ENCODE assay signal across 42 cellular contexts in genomic region chr6:133880006-133880405, GRCh38. TPM values are rescaled to one million over a fixed set of nuclear protein-coding genes. Genes with fewer than 3 reads are reported as not detected.
"Had no signal": no experiment of that assay in that cellular context is flagged by ENCODE, and none has a peak within 500 bp of the region (broad histone marks: within the 10 kb centered on the region; RNA-seq: fewer than 3 reads in every experiment).

No MANE protein-coding gene starts in this region.

- H3K4me1 Mint-ChIP-seq: activated naive CD4-positive, alpha-beta T cell treated with anti-CD3 and anti-CD28 coated beads, Interleukin-2, amount 10 ng/mL, durations not matched to agents 7 days and 5 days; activated naive CD4-positive, alpha-beta T cell treated with anti-CD3 and anti-CD28 coated beads, Interleukin-2, amount 50 U/mL, for 24 hours; activated naive CD8-positive, alpha-beta T cell treated with anti-CD3 and anti-CD28 coated beads for 36 hours; activated naive CD8-positive, alpha-beta T cell treated with anti-CD3 and anti-CD28 coated beads, Interleukin-2, amount 10 ng/mL, durations not matched to agents 7 days and 5 days; activated naive CD8-positive, alpha-beta T cell treated with anti-CD3 and anti-CD28 coated beads, Interleukin-2, amount 50 U/mL, for 24 hours; activated T-helper 17 cell treated with anti-CD3 and anti-CD28 coated beads, Interleukin-2, amount 50 U/mL, for 72 hours; brain; central memory CD8-positive, alpha-beta T cell had no signal

- H3K27me3 ChIP-seq: ascending aorta, body of pancreas had no signal

- H3K27ac ChIP-seq: adrenal gland, ascending aorta, body of pancreas, brain microvascular endothelial cell, breast epithelium, cardiac muscle cell had no signal

- H3K4me3 ChIP-seq: adrenal gland, ascending aorta, body of pancreas, breast epithelium, cardiac muscle cell had no signal

- H3K36me3 ChIP-seq: adrenal gland, ascending aorta, brain microvascular endothelial cell, breast epithelium, cardiac muscle cell had no signal

- H3K4me3 Mint-ChIP-seq: activated naive CD4-positive, alpha-beta T cell treated with anti-CD3 and anti-CD28 coated beads for 36 hours; activated naive CD4-positive, alpha-beta T cell treated with anti-CD3 and anti-CD28 coated beads, Interleukin-2, amount 10 ng/mL, durations not matched to agents 7 days and 5 days; activated naive CD4-positive, alpha-beta T cell treated with anti-CD3 and anti-CD28 coated beads, Interleukin-2, amount 50 U/mL, for 24 hours; activated naive CD8-positive, alpha-beta T cell; activated naive CD8-positive, alpha-beta T cell treated with anti-CD3 and anti-CD28 coated beads for 36 hours; activated naive CD8-positive, alpha-beta T cell treated with anti-CD3 and anti-CD28 coated beads, Interleukin-2, amount 10 ng/mL, durations not matched to agents 7 days and 5 days; activated naive CD8-positive, alpha-beta T cell treated with anti-CD3 and anti-CD28 coated beads, Interleukin-2, amount 50 U/mL, for 24 hours; activated T-cell treated with anti-CD3 and anti-CD28 coated beads, Interleukin-2, amount 50 U/mL, for 24 hours; activated T-cell treated with anti-CD3 and anti-CD28 coated beads, Interleukin-2, amount 50 U/mL, for 4 hours; activated T-cell treated with anti-CD3 and anti-CD28 coated beads, Interleukin-2, amount 50 U/mL, for 72 hours; activated T-helper 1 cell treated with anti-CD3 and anti-CD28 coated beads, Interleukin-12 subunit alpha, Interleukin-12 subunit beta, Interleukin-2, Interleukin-4 antibody, amounts not matched to agents 30 ng/mL and 10 ng/mL and 1 ng/mL, durations not matched to agents 14 hours and 24 hours and 36 hours; activated T-helper 17 cell treated with anti-CD3 and anti-CD28 coated beads, Interleukin-2, amount 50 U/mL, for 72 hours; brain; central memory CD8-positive, alpha-beta T cell had no signal

- H3K36me3 Mint-ChIP-seq: activated naive CD4-positive, alpha-beta T cell treated with anti-CD3 and anti-CD28 coated beads, Interleukin-2, amount 10 ng/mL, durations not matched to agents 7 days and 5 days; activated naive CD4-positive, alpha-beta T cell treated with anti-CD3 and anti-CD28 coated beads, Interleukin-2, amount 50 U/mL, for 24 hours; activated naive CD4-positive, alpha-beta T cell treated with anti-CD3 and anti-CD28 coated beads, Interleukin-2, amount 50 U/mL, for 72 hours; activated naive CD8-positive, alpha-beta T cell; activated naive CD8-positive, alpha-beta T cell treated with anti-CD3 and anti-CD28 coated beads for 36 hours; activated naive CD8-positive, alpha-beta T cell treated with anti-CD3 and anti-CD28 coated beads, Interleukin-2, amount 10 ng/mL, durations not matched to agents 7 days and 5 days; brain had no signal

- H3K4me1 ChIP-seq: adrenal gland, ascending aorta, body of pancreas, breast epithelium had no signal

- H3K9me3 Mint-ChIP-seq: activated naive CD4-positive, alpha-beta T cell treated with anti-CD3 and anti-CD28 coated beads for 36 hours; activated naive CD4-positive, alpha-beta T cell treated with anti-CD3 and anti-CD28 coated beads, Interleukin-2, amount 10 ng/mL, durations not matched to agents 7 days and 5 days; activated naive CD4-positive, alpha-beta T cell treated with anti-CD3 and anti-CD28 coated beads, Interleukin-2, amount 50 U/mL, for 24 hours; activated naive CD4-positive, alpha-beta T cell treated with anti-CD3 and anti-CD28 coated beads, Interleukin-2, amount 50 U/mL, for 72 hours; activated naive CD8-positive, alpha-beta T cell treated with anti-CD3 and anti-CD28 coated beads for 36 hours; activated naive CD8-positive, alpha-beta T cell treated with anti-CD3 and anti-CD28 coated beads, Interleukin-2, amount 10 ng/mL, durations not matched to agents 7 days and 5 days; activated naive CD8-positive, alpha-beta T cell treated with anti-CD3 and anti-CD28 coated beads, Interleukin-2, amount 50 U/mL, for 24 hours; activated T-cell treated with anti-CD3 and anti-CD28 coated beads, Interleukin-2, amount 50 U/mL, for 24 hours; activated T-cell treated with anti-CD3 and anti-CD28 coated beads, Interleukin-2, amount 50 U/mL, for 4 hours; activated T-cell treated with anti-CD3 and anti-CD28 coated beads, Interleukin-2, amount 50 U/mL, for 72 hours; activated T-helper 1 cell treated with anti-CD3 and anti-CD28 coated beads, Interleukin-12 subunit alpha, Interleukin-12 subunit beta, Interleukin-2, Interleukin-4 antibody, amounts not matched to agents 30 ng/mL and 10 ng/mL and 1 ng/mL, durations not matched to agents 14 hours and 24 hours and 36 hours; activated T-helper 17 cell treated with anti-CD3 and anti-CD28 coated beads, Interleukin-2, amount 50 U/mL, for 72 hours; activated T-helper 2 cell treated with anti-CD3 and anti-CD28 coated beads, Interferon-gamma antibody, Interleukin-2, Interleukin-4, amounts not matched to agents 10 μg/mL and 5 μg/mL and 100 μg/mL, durations not matched to agents 14 hours and 24 hours and 36 hours; central memory CD8-positive, alpha-beta T cell had no signal

- ATAC-seq: activated naive CD4-positive, alpha-beta T cell treated with anti-CD3 and anti-CD28 coated beads, Interleukin-2, amount 50 U/mL, for 72 hours; activated naive CD8-positive, alpha-beta T cell treated with anti-CD3 and anti-CD28 coated beads, Interleukin-2, amount 50 U/mL, for 24 hours; activated T-cell treated with anti-CD3 and anti-CD28 coated beads, Interleukin-2, amount 50 U/mL, for 4 hours; activated T-cell treated with anti-CD3 and anti-CD28 coated beads, Interleukin-2, amount 50 U/mL, for 72 hours; activated T-helper 17 cell treated with anti-CD3 and anti-CD28 coated beads, Interleukin-2, amount 50 U/mL, for 72 hours; body of pancreas had no signal

- DNase-seq: activated effector memory CD4-positive, alpha-beta T cell treated with anti-CD3 and anti-CD28 coated beads, Interleukin-2, amount 50 U/mL, for 16 hours; activated effector memory CD4-positive, alpha-beta T cell treated with Interleukin-2 at 50 U/mL for 16 hours; activated gamma-delta T cell; activated gamma-delta T cell treated with Interleukin-2 at 50 U/mL for 16 hours; activated naive CD4-positive, alpha-beta T cell; activated naive CD4-positive, alpha-beta T cell treated with anti-CD3 and anti-CD28 coated beads for 36 hours; activated naive CD4-positive, alpha-beta T cell treated with anti-CD3 and anti-CD28 coated beads, Interleukin-2, amount 10 ng/mL, durations not matched to agents 7 days and 5 days; activated naive CD4-positive, alpha-beta T cell treated with anti-CD3 and anti-CD28 coated beads, Interleukin-2, amount 50 U/mL, for 16 hours; activated naive CD4-positive, alpha-beta T cell treated with Interleukin-2 at 50 U/mL for 16 hours; activated naive CD8-positive, alpha-beta T cell treated with anti-CD3 and anti-CD28 coated beads for 36 hours; activated naive CD8-positive, alpha-beta T cell treated with anti-CD3 and anti-CD28 coated beads, Interleukin-2, amount 10 ng/mL, durations not matched to agents 7 days and 5 days; activated naive CD8-positive, alpha-beta T cell treated with anti-CD3 and anti-CD28 coated beads, Interleukin-2, amount 50 U/mL, for 24 hours; activated T-cell treated with anti-CD3 and anti-CD28 coated beads, Interleukin-2, amount 50 U/mL, for 1 hour; activated T-cell treated with anti-CD3 and anti-CD28 coated beads, Interleukin-2, amount 50 U/mL, for 24 hours; activated T-cell treated with anti-CD3 and anti-CD28 coated beads, Interleukin-2, amount 50 U/mL, for 4 hours; activated T-cell treated with anti-CD3 and anti-CD28 coated beads, Interleukin-2, amount 50 U/mL, for 48 hours; activated T-cell treated with anti-CD3 and anti-CD28 coated beads, Interleukin-2, amount 50 U/mL, for 72 hours; adrenal gland; amniotic stem cell; amygdala; anterior cingulate cortex; aorta; body of pancreas; brain microvascular endothelial cell; caudate nucleus; central memory CD4-positive, alpha-beta T cell; cerebellar nuclear complex had no signal

- H3K9me3 ChIP-seq: adrenal gland, ascending aorta, body of pancreas, breast epithelium had no signal

- H3K27ac Mint-ChIP-seq: activated naive CD4-positive, alpha-beta T cell treated with anti-CD3 and anti-CD28 coated beads for 36 hours; activated naive CD4-positive, alpha-beta T cell treated with anti-CD3 and anti-CD28 coated beads, Interleukin-2, amount 10 ng/mL, durations not matched to agents 7 days and 5 days; activated naive CD4-positive, alpha-beta T cell treated with anti-CD3 and anti-CD28 coated beads, Interleukin-2, amount 50 U/mL, for 24 hours; activated naive CD4-positive, alpha-beta T cell treated with anti-CD3 and anti-CD28 coated beads, Interleukin-2, amount 50 U/mL, for 72 hours; activated naive CD8-positive, alpha-beta T cell; activated naive CD8-positive, alpha-beta T cell treated with anti-CD3 and anti-CD28 coated beads for 36 hours; activated naive CD8-positive, alpha-beta T cell treated with anti-CD3 and anti-CD28 coated beads, Interleukin-2, amount 10 ng/mL, durations not matched to agents 7 days and 5 days; activated naive CD8-positive, alpha-beta T cell treated with anti-CD3 and anti-CD28 coated beads, Interleukin-2, amount 50 U/mL, for 24 hours; activated T-cell treated with anti-CD3 and anti-CD28 coated beads, Interleukin-2, amount 50 U/mL, for 24 hours; activated T-cell treated with anti-CD3 and anti-CD28 coated beads, Interleukin-2, amount 50 U/mL, for 72 hours; activated T-helper 1 cell treated with anti-CD3 and anti-CD28 coated beads, Interleukin-12 subunit alpha, Interleukin-12 subunit beta, Interleukin-2, Interleukin-4 antibody, amounts not matched to agents 30 ng/mL and 10 ng/mL and 1 ng/mL, durations not matched to agents 14 hours and 24 hours and 36 hours; activated T-helper 17 cell treated with anti-CD3 and anti-CD28 coated beads, Interleukin-2, amount 50 U/mL, for 72 hours; activated T-helper 2 cell treated with anti-CD3 and anti-CD28 coated beads, Interferon-gamma antibody, Interleukin-2, Interleukin-4, amounts not matched to agents 10 μg/mL and 5 μg/mL and 100 μg/mL, durations not matched to agents 14 hours and 24 hours and 36 hours; brain had no signal

- FAIRE-seq: astrocyte, bronchial epithelial cell had no signal

RNA-seq across cellular contexts. Expression of gene TCF21, which starts 8.9 kb away (rescaled TPM):
- total RNA-seq: activated naive CD4-positive, alpha-beta T cell treated with anti-CD3 and anti-CD28 coated beads for 36 hours; activated naive CD4-positive, alpha-beta T cell treated with anti-CD3 and anti-CD28 coated beads, Interleukin-2, amount 50 U/mL, for 72 hours; activated naive CD8-positive, alpha-beta T cell treated with anti-CD3 and anti-CD28 coated beads for 36 hours; activated naive CD8-positive, alpha-beta T cell treated with anti-CD3 and anti-CD28 coated beads, Interleukin-2, amount 10 ng/mL, durations not matched to agents 7 days and 5 days; activated T-cell treated with anti-CD3 and anti-CD28 coated beads, Interleukin-2, amount 50 U/mL, for 72 hours; activated T-helper 1 cell treated with anti-CD3 and anti-CD28 coated beads, Interleukin-12 subunit alpha, Interleukin-12 subunit beta, Interleukin-2, Interleukin-4 antibody, amounts not matched to agents 30 ng/mL and 10 ng/mL and 1 ng/mL, durations not matched to agents 14 hours and 24 hours and 36 hours; activated T-helper 17 cell treated with anti-CD3 and anti-CD28 coated beads, Interleukin-2, amount 50 U/mL, for 72 hours; activated T-helper 2 cell treated with anti-CD3 and anti-CD28 coated beads, Interferon-gamma antibody, Interleukin-2, Interleukin-4, amounts not matched to agents 10 μg/mL and 5 μg/mL and 100 μg/mL, durations not matched to agents 14 hours and 24 hours and 36 hours; cerebellum; chondrocyte had no signal
